Comparison of ENCODE assay signal across 17 cellular contexts in genomic region chrX:38335382-38335781, GRCh38. TPM values are rescaled to one million over a fixed set of nuclear protein-coding genes. Genes with fewer than 3 reads are reported as not detected.
DNase-seq lines count a peak whose midpoint lies in the region; ATAC-seq and TF ChIP-seq lines count a peak whose summit lies in the region.
"Had no signal": no experiment of that assay in that cellular context is flagged by ENCODE, and none has a peak within 500 bp of the region (broad histone marks: within the 10 kb centered on the region; RNA-seq: fewer than 3 reads in every experiment).

No MANE protein-coding gene starts in this region.

- no peaks in the 10 kb centered on the region for H3K36me3 Mint-ChIP-seq in activated naive CD4-positive, alpha-beta T cell treated with anti-CD3 and anti-CD28 coated beads, Interleukin-2, amount 10 ng/mL, durations not matched to agents 7 days and 5 days
- H3K36me3 Mint-ChIP-seq: activated naive CD4-positive, alpha-beta T cell treated with anti-CD3 and anti-CD28 coated beads, Interleukin-2, amount 50 U/mL, for 24 hours; immature natural killer cell; stimulated activated effector memory CD8-positive, alpha-beta T cell treated with anti-CD3 and anti-CD28 coated beads, Interleukin-12 subunit alpha, Interleukin-12 subunit beta, amount 100 ng/mL, for 72 hours had no signal

- ATAC-seq in SK-N-SH treated with all-trans-retinoic acid at 6 μM for 48 hours (no peak), PC-3 (no peak)
- ATAC-seq: stimulated activated effector memory CD8-positive, alpha-beta T cell treated with anti-CD3 and anti-CD28 coated beads, Interleukin-12 subunit alpha, Interleukin-12 subunit beta, amount 100 ng/mL, for 72 hours had no signal

- H3K27me3 Mint-ChIP-seq in activated naive CD4-positive, alpha-beta T cell treated with anti-CD3 and anti-CD28 coated beads, Interleukin-2, amount 10 ng/mL, durations not matched to agents 7 days and 5 days = no peaks in the 10 kb centered on the region

- no peak overlapping the region for H2BK15ac ChIP-seq in mesendoderm (replicated peaks; ENCODE audit: low read depth)

- H3K23ac ChIP-seq in mesendoderm (ENCODE audit: low read length) = no peak overlapping the region

- TF ChIP-seq RAD21 in SK-N-SH (IDR thresholded peaks at IDR 0.05; ENCODE audit: low read length) = peak; percentile 62

- H2AFZ ChIP-seq in SK-N-SH (ENCODE audit: low read depth) (no peak overlapping the region), PC-3 (ENCODE audit: low read length) (no peak overlapping the region)

- H3K79me2 ChIP-seq in SK-N-SH (ENCODE audit: insufficient read depth) = no peaks in the 10 kb centered on the region
- no peaks in the 10 kb centered on the region for H3K79me2 ChIP-seq in PC-3 (ENCODE audit: low read length)
- H3K79me2 ChIP-seq in mesendoderm (ENCODE audit: control insufficient read depth, insufficient read depth, low read length) = no peaks in the 10 kb centered on the region

- H3K36me3 ChIP-seq in SK-N-SH (replicated peaks in 1 of 2; ENCODE audit: control insufficient read depth in 1 of 2, insufficient read depth in 2 of 2, low read length in 1 of 2) = no peaks in the 10 kb centered on the region
- no peaks in the 10 kb centered on the region; the same call in 1 of the 2 replicates for H3K36me3 ChIP-seq in PC-3 (ENCODE audit: low read depth, low read length)
- H3K36me3 ChIP-seq in mesendoderm (ENCODE audit: control insufficient read depth, insufficient read depth, low read length) = no peaks in the 10 kb centered on the region
- H3K36me3 ChIP-seq: SJSA1 had no signal

- H3K4me3 ChIP-seq in SK-N-SH (ENCODE audit: low read depth in 2 of 2, low read length in 1 of 2) (no peak overlapping the region), PC-3 (ENCODE audit: low read length) (no peak overlapping the region), fibroblast of pulmonary artery (replicated peaks; ENCODE audit: low read depth, low read length) (no peak overlapping the region), mesendoderm (ENCODE audit: low read length) (no peak overlapping the region)
- H3K4me3 ChIP-seq: SJSA1 had no signal

- no peak overlapping the region for H3K18ac ChIP-seq in mesendoderm (ENCODE audit: low read length)

- DNase-seq in SK-N-SH (peak; percentile 43), PC-3 (no peak), fibroblast of pulmonary artery (ENCODE audit: low read depth) (no peak), superior temporal gyrus (ENCODE audit: extremely low spot score) (peak; percentile 53), mesendoderm (no peak)
- no peak for DNase-seq in activated naive CD4-positive, alpha-beta T cell treated with anti-CD3 and anti-CD28 coated beads, Interleukin-2, amount 10 ng/mL, durations not matched to agents 7 days and 5 days
- no peak for DNase-seq in stimulated activated CD4-positive, alpha-beta T cell treated with anti-CD3 and anti-CD28 coated beads, Interleukin-2, amount 100 ng/mL, for 48 hours
- DNase-seq: immature natural killer cell; NCI-H526 treated with DMSO at 0.1 percent for 48 hours; stimulated activated CD4-positive, alpha-beta T cell treated with anti-CD3 and anti-CD28 coated beads, Interleukin-2, amount 100 ng/mL, for 24 hours had no signal

- H3K27ac ChIP-seq in SK-N-SH (ENCODE audit: low read depth in 2 of 2, low read length in 1 of 2) (no peak overlapping the region), PC-3 (ENCODE audit: low read length) (no peak overlapping the region), mesendoderm (ENCODE audit: low read depth, low read length) (no peak overlapping the region)
- H3K27ac ChIP-seq: SJSA1 had no signal

- H3K4me2 ChIP-seq in SK-N-SH (no peak overlapping the region), PC-3 (ENCODE audit: low read length) (no peak overlapping the region), mesendoderm (ENCODE audit: low read length) (no peak overlapping the region)

- no TSS peak for BruUV-seq in PC-3 (replicated peaks; lab: Mats Ljungman, UMichigan)

- no peaks in the 10 kb centered on the region for H3F3A ChIP-seq in SK-N-SH (replicated peaks; ENCODE audit: insufficient read depth)
- no peaks in the 10 kb centered on the region for H3F3A ChIP-seq in PC-3 (ENCODE audit: low read length, unreplicated experiment)

- H3K56ac ChIP-seq in mesendoderm (ENCODE audit: low read length) = no peak overlapping the region

- H3K27me3 ChIP-seq in SK-N-SH (ENCODE audit: insufficient read depth) = peaks cover 18% of the 10 kb centered on the region; the same call in 1 of the 2 replicates
- H3K27me3 ChIP-seq in PC-3 (ENCODE audit: low read length) = peaks cover 6% of the 10 kb centered on the region
- no peaks in the 10 kb centered on the region for H3K27me3 ChIP-seq in mesendoderm (ENCODE audit: insufficient read depth, low read length, poor library complexity)
- H3K27me3 ChIP-seq: SJSA1 had no signal

- H3K4me1 Mint-ChIP-seq in activated naive CD4-positive, alpha-beta T cell treated with anti-CD3 and anti-CD28 coated beads, Interleukin-2, amount 10 ng/mL, durations not matched to agents 7 days and 5 days = no peaks in the 10 kb centered on the region
- H3K4me1 Mint-ChIP-seq: activated naive CD4-positive, alpha-beta T cell treated with anti-CD3 and anti-CD28 coated beads, Interleukin-2, amount 50 U/mL, for 24 hours; immature natural killer cell; stimulated activated effector memory CD8-positive, alpha-beta T cell treated with anti-CD3 and anti-CD28 coated beads, Interleukin-12 subunit alpha, Interleukin-12 subunit beta, amount 100 ng/mL, for 72 hours had no signal

- no peak for TF ChIP-seq EP300 in SK-N-SH (IDR thresholded peaks at IDR 0.05; ENCODE audit: borderline replicate concordance in 1 of 2, low read depth in 1 of 2, low read length in 1 of 2)

- H2BK120ac ChIP-seq in mesendoderm (ENCODE audit: low read depth, low read length) = no peak overlapping the region

- H2BK5ac ChIP-seq in mesendoderm (ENCODE audit: low read length) = no peak overlapping the region

- no peaks in the 10 kb centered on the region for H3K9me3 Mint-ChIP-seq in activated naive CD4-positive, alpha-beta T cell treated with anti-CD3 and anti-CD28 coated beads, Interleukin-2, amount 10 ng/mL, durations not matched to agents 7 days and 5 days
- H3K9me3 Mint-ChIP-seq: activated naive CD4-positive, alpha-beta T cell treated with anti-CD3 and anti-CD28 coated beads, Interleukin-2, amount 50 U/mL, for 24 hours; immature natural killer cell; stimulated activated effector memory CD8-positive, alpha-beta T cell treated with anti-CD3 and anti-CD28 coated beads, Interleukin-12 subunit alpha, Interleukin-12 subunit beta, amount 100 ng/mL, for 72 hours had no signal

- H3K4me3 Mint-ChIP-seq in activated naive CD4-positive, alpha-beta T cell treated with anti-CD3 and anti-CD28 coated beads, Interleukin-2, amount 10 ng/mL, durations not matched to agents 7 days and 5 days = no peak overlapping the region
- H3K4me3 Mint-ChIP-seq: activated naive CD4-positive, alpha-beta T cell treated with anti-CD3 and anti-CD28 coated beads, Interleukin-2, amount 50 U/mL, for 24 hours; immature natural killer cell; stimulated activated effector memory CD8-positive, alpha-beta T cell treated with anti-CD3 and anti-CD28 coated beads, Interleukin-12 subunit alpha, Interleukin-12 subunit beta, amount 100 ng/mL, for 72 hours had no signal

- H4K20me1 ChIP-seq in SK-N-SH (ENCODE audit: insufficient read depth) = no peaks in the 10 kb centered on the region
- H4K20me1 ChIP-seq in PC-3 (ENCODE audit: low read length) = no peaks in the 10 kb centered on the region

- TF ChIP-seq CTCF in SK-N-SH (IDR thresholded peaks at IDR 0.05) (0 out of 2 replicates have a peak, but pooled peaks have one; percentile 23), PC-3 (conservative IDR thresholded peaks at IDR 0.05; ENCODE audit: low read depth, low read length) (peak; percentile 39; the same call in 1 of the 2 replicates), fibroblast of pulmonary artery (IDR thresholded peaks at IDR 0.05; ENCODE audit: low read length, missing control alignments) (peak; percentile 39)

- H4K8ac ChIP-seq in mesendoderm (ENCODE audit: low read depth, low read length) = no peak overlapping the region

- no peak overlapping the region for H4K5ac ChIP-seq in mesendoderm (ENCODE audit: low read length)

- H3K9me3 ChIP-seq in SK-N-SH (no peaks in the 10 kb centered on the region), PC-3 (ENCODE audit: low read length) (no peaks in the 10 kb centered on the region)
- H3K9me3 ChIP-seq: SJSA1 had no signal

- H2AK5ac ChIP-seq in mesendoderm (ENCODE audit: low read length) = no peak overlapping the region

- no peak overlapping the region for H3K9ac ChIP-seq in SK-N-SH
- H3K9ac ChIP-seq in PC-3 (ENCODE audit: low read length) = no peak overlapping the region
- H3K9ac ChIP-seq in mesendoderm (ENCODE audit: low read length) = no peak overlapping the region

- intact Hi-C loops in PC-3 (cut with micrococcal nuclease) = no loop called here

- CTCF ChIA-PET in SK-N-SH (lab: Yijun Ruan, JAX) = interaction anchor here (0.7 to 1.7 kb wide), 12 partner anchors 9 to 353 kb away, joined by 3 to 11 read pairs (median 3); partner anchors contain the start of gene RPGR
- CTCF ChIA-PET in PC-3 (lab: Charles Lee) = interaction anchor here (1.0 to 1.1 kb wide), 2 partner anchors 8 to 292 kb away, joined by 3 to 4 read pairs; partner anchors contain the start of gene RPGR
- CTCF ChIA-PET in activated naive CD4-positive, alpha-beta T cell treated with anti-CD3 and anti-CD28 coated beads, Interleukin-2, amount 10 ng/mL, durations not matched to agents 7 days and 5 days (lab: Charles Lee) = no interaction called here

- no peak overlapping the region for H3K4ac ChIP-seq in mesendoderm (ENCODE audit: low read depth, low read length)

- H3K4me1 ChIP-seq in SK-N-SH (ENCODE audit: control insufficient read depth in 1 of 2, insufficient read depth in 2 of 2, low read depth in 1 of 2, low read length in 1 of 2) = no peaks in the 10 kb centered on the region
- H3K4me1 ChIP-seq in PC-3 (ENCODE audit: insufficient read depth, low read length) = no peaks in the 10 kb centered on the region
- H3K4me1 ChIP-seq in mesendoderm (ENCODE audit: control insufficient read depth, low read depth, low read length) = no peaks in the 10 kb centered on the region
- H3K4me1 ChIP-seq: SJSA1 had no signal

- no peaks in the 10 kb centered on the region for H3K79me1 ChIP-seq in mesendoderm (ENCODE audit: low read length)

- no peak overlapping the region for H3K27ac Mint-ChIP-seq in activated naive CD4-positive, alpha-beta T cell treated with anti-CD3 and anti-CD28 coated beads, Interleukin-2, amount 10 ng/mL, durations not matched to agents 7 days and 5 days
- H3K27ac Mint-ChIP-seq: activated naive CD4-positive, alpha-beta T cell treated with anti-CD3 and anti-CD28 coated beads, Interleukin-2, amount 50 U/mL, for 24 hours; immature natural killer cell; stimulated activated effector memory CD8-positive, alpha-beta T cell treated with anti-CD3 and anti-CD28 coated beads, Interleukin-12 subunit alpha, Interleukin-12 subunit beta, amount 100 ng/mL, for 72 hours had no signal

- H3K9me2 ChIP-seq in SK-N-SH = no peaks in the 10 kb centered on the region
- H3K9me2 ChIP-seq in PC-3 (replicated peaks; ENCODE audit: low read length) = no peaks in the 10 kb centered on the region

- POLR2A ChIA-PET in SK-N-SH (lab: Yijun Ruan, JAX) (no interaction called here), PC-3 (lab: Charles Lee; ENCODE audit: unreplicated experiment) (no interaction called here)

RNA-seq across cellular contexts. Expression of gene RPGR, which starts 8.1 kb away (rescaled TPM):
- 1.2 and 3.0 TPM in 2 replicates for polyA plus RNA-seq in SK-N-SH (2012; rRNA removed)
- 2.0 and 2.5 TPM in 2 replicates for polyA plus RNA-seq in SK-N-SH (2012; cell fraction: cytosol; rRNA removed)
- 2.1 and 4.5 TPM in 2 replicates for polyA plus RNA-seq in SK-N-SH (2012; cell fraction: nucleus; rRNA removed)
- total RNA-seq in PC-3 (2014; rRNA removed) = 8.3 and 9.3 TPM in 2 replicates
- 6.4 TPM for polyA plus RNA-seq in mesendoderm (2013, experiment 1 of 2)
- polyA plus RNA-seq in mesendoderm (2013, experiment 2 of 2) = 6.3 TPM

RNA-seq across cellular contexts. Expression of gene OTC, which starts 17.0 kb away (rescaled TPM):
- polyA plus RNA-seq in SK-N-SH (2012; rRNA removed) = not detected in 2 replicates
- polyA plus RNA-seq in SK-N-SH (2012; cell fraction: cytosol; rRNA removed) = not detected in 2 replicates
- not detected in 2 replicates for polyA plus RNA-seq in SK-N-SH (2012; cell fraction: nucleus; rRNA removed)
- total RNA-seq in PC-3 (2014; rRNA removed) = not detected in 2 replicates
- polyA plus RNA-seq in mesendoderm (2013, experiment 1 of 2) = not detected
- not detected for polyA plus RNA-seq in mesendoderm (2013, experiment 2 of 2)
- total RNA-seq: H4, pulmonary artery endothelial cell, SJSA1, ureter had no signal
- polyA plus RNA-seq: immature natural killer cell had no signal

Comparison
In these comparisons a context has a peak if more than half of its experiments do, and no peak if none do; other contexts are left out.
1. DNase-seq: peak in SK-N-SH (single experiment) and superior temporal gyrus (single experiment); none in PC-3 (single experiment), fibroblast of pulmonary artery (single experiment), activated naive CD4-positive, alpha-beta T cell treated with anti-CD3 and anti-CD28 coated beads, Interleukin-2, amount 10 ng/mL, durations not matched to agents 7 days and 5 days (single experiment), mesendoderm (single experiment) and stimulated activated CD4-positive, alpha-beta T cell treated with anti-CD3 and anti-CD28 coated beads, Interleukin-2, amount 100 ng/mL, for 48 hours (0 of 2).
2. Peak in every context shown above with its lines, with median percentiles within 50 percentile points of each other: CTCF ChIP-seq.